1 cellular context compared by ENCODE assay signal in genomic region chr12:68932701-68933563, GRCh38.
TF ChIP-seq lines count a peak whose summit lies in the region.

Gene CPM, minus strand, starts transcription at chr12:68933171. Its CDS starts 334 bp downstream, at chr12:68932837.

TF ChIP-seq in HEK293, 187 proteins besides CTCF, POLR2A, EP300 and RAD21 (continued from another document):
- TF ChIP-seq ZNF692 (tag by site-specific recombination; IDR thresholded peaks at IDR 0.05): no peak
- peak; percentile 31; the same call in 1 of the 2 replicates for TF ChIP-seq ZXDB (tag by site-specific recombination; IDR thresholded peaks at IDR 0.05)
- peak; percentile 77; the same call in 1 of the 2 replicates for TF ChIP-seq ZNF561 (tag by site-specific recombination; IDR thresholded peaks at IDR 0.05; ENCODE audit: borderline replicate concordance)
- peak; percentile 29; the same call in 1 of the 2 replicates for TF ChIP-seq KLF8 (tag by site-specific recombination; IDR thresholded peaks at IDR 0.05)
- peak; percentile 33; the same call in 1 of the 2 replicates for TF ChIP-seq SCRT2 (tag by site-specific recombination; IDR thresholded peaks at IDR 0.05)
- 0 out of 2 replicates have a peak, but pooled peaks have one; percentile 13 for TF ChIP-seq ZNF449 (tag by site-specific recombination; IDR thresholded peaks at IDR 0.05)
- peak; percentile 96 for TF ChIP-seq ZFP69B (tag by site-specific recombination; IDR thresholded peaks at IDR 0.05)
- TF ChIP-seq ZIC2 (tag by site-specific recombination; IDR thresholded peaks at IDR 0.05): 0 out of 2 replicates have a peak, but pooled peaks have one; percentile 10
- TF ChIP-seq PRDM10 (tag by site-specific recombination; IDR thresholded peaks at IDR 0.05): 0 out of 2 replicates have a peak, but pooled peaks have one; percentile 17
- TF ChIP-seq ZBTB48 (tag by site-specific recombination; IDR thresholded peaks at IDR 0.05): peak; percentile 28; the same call in 1 of the 2 replicates
- TF ChIP-seq YY1 (tag by site-specific recombination; IDR thresholded peaks at IDR 0.05): no peak
